18 cellular contexts compared by ENCODE assay signal in genomic region chr2:68974946-68975665, GRCh38. TPM values are rescaled to one million over a fixed set of nuclear protein-coding genes. Genes with fewer than 3 reads are reported as not detected.
"Had no signal": no experiment of that assay in that cellular context is flagged by ENCODE, and none has a peak within 500 bp of the region (broad histone marks: within the 10 kb centered on the region; RNA-seq: fewer than 3 reads in every experiment).

No MANE protein-coding gene starts in this region.

- H3K4me3 ChIP-seq: lung, skin epidermis, transverse colon had no signal

- H3K9me3 ChIP-seq: transverse colon had no signal

- H3K36me3 ChIP-seq: transverse colon had no signal

- H3K9me3 Mint-ChIP-seq: activated naive CD8-positive, alpha-beta T cell treated with anti-CD3 and anti-CD28 coated beads, Interleukin-2, amount 10 ng/mL, durations not matched to agents 7 days and 5 days; naive thymus-derived CD4-positive, alpha-beta T cell; T-cell had no signal

- H3K4me1 ChIP-seq: transverse colon had no signal

- H3K4me1 Mint-ChIP-seq: naive thymus-derived CD4-positive, alpha-beta T cell; T-cell had no signal

- DNase-seq: activated CD4-positive, alpha-beta T cell treated with anti-CD3 and anti-CD28 coated beads, Interleukin-2, amount 50 U/mL, for 4 hours; activated naive CD4-positive, alpha-beta T cell; activated naive CD8-positive, alpha-beta T cell treated with anti-CD3 and anti-CD28 coated beads, Interleukin-2, amount 10 ng/mL, durations not matched to agents 7 days and 5 days; activated T-cell treated with anti-CD3 and anti-CD28 coated beads for 4 hours; hippocampal formation; naive thymus-derived CD4-positive, alpha-beta T cell; retina; stimulated activated CD4-positive, alpha-beta T cell treated with anti-CD3 and anti-CD28 coated beads, Interleukin-15, amount 100 ng/mL, for 24 hours; stimulated activated CD4-positive, alpha-beta T cell treated with anti-CD3 and anti-CD28 coated beads, Interleukin-4, amount 100 ng/mL, for 24 hours; stimulated activated naive CD4-positive, alpha-beta T cell; substantia nigra; T-cell; T-helper 9 cell; transverse colon had no signal

- H3K27ac ChIP-seq: skin epidermis, transverse colon had no signal

- H3K27ac Mint-ChIP-seq: activated naive CD8-positive, alpha-beta T cell treated with anti-CD3 and anti-CD28 coated beads, Interleukin-2, amount 10 ng/mL, durations not matched to agents 7 days and 5 days; naive thymus-derived CD4-positive, alpha-beta T cell; T-cell had no signal

- ATAC-seq: activated CD4-positive, CD25-positive, alpha-beta regulatory T cell treated with anti-CD3 and anti-CD28 coated beads, Interleukin-2, amount 50 U/mL, for 24 hours; naive thymus-derived CD4-positive, alpha-beta T cell; T-cell had no signal

- H3K4me3 Mint-ChIP-seq: activated naive CD8-positive, alpha-beta T cell treated with anti-CD3 and anti-CD28 coated beads, Interleukin-2, amount 10 ng/mL, durations not matched to agents 7 days and 5 days; naive thymus-derived CD4-positive, alpha-beta T cell; T-cell had no signal

- H3K36me3 Mint-ChIP-seq: activated naive CD8-positive, alpha-beta T cell treated with anti-CD3 and anti-CD28 coated beads, Interleukin-2, amount 10 ng/mL, durations not matched to agents 7 days and 5 days; naive thymus-derived CD4-positive, alpha-beta T cell; T-cell had no signal

RNA-seq across cellular contexts. Expression of gene GKN1, which starts 0.7 kb away (rescaled TPM):
- total RNA-seq: activated naive CD8-positive, alpha-beta T cell treated with anti-CD3 and anti-CD28 coated beads, Interleukin-2, amount 10 ng/mL, durations not matched to agents 7 days and 5 days; bronchial epithelial cell; lung; naive thymus-derived CD4-positive, alpha-beta T cell; T-cell; transverse colon had no signal
- polyA plus RNA-seq: naive thymus-derived CD4-positive, alpha-beta T cell had no signal

RNA-seq across cellular contexts. Expression of gene GKN2, which starts 22.4 kb away (rescaled TPM):
- total RNA-seq: activated naive CD8-positive, alpha-beta T cell treated with anti-CD3 and anti-CD28 coated beads, Interleukin-2, amount 10 ng/mL, durations not matched to agents 7 days and 5 days; bronchial epithelial cell; naive thymus-derived CD4-positive, alpha-beta T cell; T-cell; transverse colon had no signal
- polyA plus RNA-seq: naive thymus-derived CD4-positive, alpha-beta T cell had no signal

RNA-seq across cellular contexts. Expression of gene ANTXR1, which starts 37.9 kb away (rescaled TPM):
- total RNA-seq: naive thymus-derived CD4-positive, alpha-beta T cell had no signal
